15 cellular contexts compared by ENCODE assay signal in genomic region chr20:53826090-53826489, GRCh38.
"Had no signal": no experiment of that assay in that cellular context is flagged by ENCODE, and none has a peak within 500 bp of the region (broad histone marks: within the 10 kb centered on the region; RNA-seq: fewer than 3 reads in every experiment).

No MANE protein-coding gene starts in this region.

- H3K4me3 Mint-ChIP-seq: activated CD8-positive, alpha-beta T cell treated with anti-CD3 and anti-CD28 coated beads for 36 hours; activated naive CD4-positive, alpha-beta T cell treated with anti-CD3 and anti-CD28 coated beads for 36 hours; activated T-helper 17 cell treated with anti-CD3 and anti-CD28 coated beads, Interleukin-2, amount 50 U/mL, for 72 hours; stimulated activated naive CD8-positive, alpha-beta T cell treated with anti-CD3 and anti-CD28 coated beads, Interleukin-15, Interleukin-2, amounts not matched to agents 100 ng/mL and 50 ng/mL, for 24 hours had no signal

- H3K27me3 Mint-ChIP-seq: activated CD8-positive, alpha-beta T cell treated with anti-CD3 and anti-CD28 coated beads for 36 hours; activated T-helper 17 cell treated with anti-CD3 and anti-CD28 coated beads, Interleukin-2, amount 50 U/mL, for 72 hours; stimulated activated naive CD8-positive, alpha-beta T cell treated with anti-CD3 and anti-CD28 coated beads, Interleukin-15, Interleukin-2, amounts not matched to agents 100 ng/mL and 50 ng/mL, for 24 hours had no signal

- H3K27ac Mint-ChIP-seq: activated CD8-positive, alpha-beta T cell treated with anti-CD3 and anti-CD28 coated beads for 36 hours; activated naive CD4-positive, alpha-beta T cell treated with anti-CD3 and anti-CD28 coated beads for 36 hours; activated T-helper 17 cell treated with anti-CD3 and anti-CD28 coated beads, Interleukin-2, amount 50 U/mL, for 72 hours had no signal

- H3K4me3 ChIP-seq: cardiac muscle cell, gastrocnemius medialis, left lung, ovary, testis had no signal

- ATAC-seq: activated CD8-positive, alpha-beta T cell treated with anti-CD3 and anti-CD28 coated beads for 36 hours; activated T-helper 17 cell treated with anti-CD3 and anti-CD28 coated beads, Interleukin-2, amount 50 U/mL, for 72 hours; gastrocnemius medialis; left lung had no signal

- H3K27ac ChIP-seq: cardiac muscle cell, gastrocnemius medialis, left lung, ovary, testis had no signal

- H3K9me3 Mint-ChIP-seq: activated naive CD4-positive, alpha-beta T cell treated with anti-CD3 and anti-CD28 coated beads for 36 hours; activated T-helper 17 cell treated with anti-CD3 and anti-CD28 coated beads, Interleukin-2, amount 50 U/mL, for 72 hours; stimulated activated naive CD8-positive, alpha-beta T cell treated with anti-CD3 and anti-CD28 coated beads, Interleukin-15, Interleukin-2, amounts not matched to agents 100 ng/mL and 50 ng/mL, for 24 hours had no signal

- H3K27me3 ChIP-seq: cardiac muscle cell, gastrocnemius medialis, left lung, ovary, testis had no signal

- H3K9me3 ChIP-seq: gastrocnemius medialis, left lung, ovary, testis had no signal

- FAIRE-seq: colon, keratinocyte had no signal

- H3K36me3 ChIP-seq: cardiac muscle cell, gastrocnemius medialis, left lung, ovary had no signal

- DNase-seq: activated CD4-positive, alpha-beta T cell treated with anti-CD3 and anti-CD28 coated beads for 4 hours; activated CD8-positive, alpha-beta T cell treated with anti-CD3 and anti-CD28 coated beads for 36 hours; activated naive CD4-positive, alpha-beta T cell treated with anti-CD3 and anti-CD28 coated beads for 36 hours; activated T-cell treated with anti-CD3 and anti-CD28 coated beads for 4 hours; gastrocnemius medialis; left lung; ovary; stimulated activated CD4-positive, alpha-beta T cell treated with anti-CD3 and anti-CD28 coated beads, Interleukin-12 subunit alpha, Interleukin-12 subunit beta, amount 100 ng/mL, for 4 hours; stimulated activated CD4-positive, alpha-beta T cell treated with anti-CD3 and anti-CD28 coated beads, Interleukin-2, amount 100 ng/mL, for 48 hours; testis had no signal
